20 cellular contexts compared by ENCODE assay signal in genomic region chr11:74494916-74495315, GRCh38. TPM values are rescaled to one million over a fixed set of nuclear protein-coding genes. Genes with fewer than 3 reads are reported as not detected.
"Had no signal": no experiment of that assay in that cellular context is flagged by ENCODE, and none has a peak within 500 bp of the region (broad histone marks: within the 10 kb centered on the region; RNA-seq: fewer than 3 reads in every experiment).

No MANE protein-coding gene starts in this region.

- H3K27ac Mint-ChIP-seq: activated CD4-positive, alpha-beta T cell treated with anti-CD3 and anti-CD28 coated beads for 36 hours; activated CD8-positive, alpha-beta T cell treated with anti-CD3 and anti-CD28 coated beads for 36 hours; activated naive CD4-positive, alpha-beta T cell treated with anti-CD3 and anti-CD28 coated beads, Interleukin-2, amount 50 U/mL, for 72 hours had no signal

- ATAC-seq: activated CD4-positive, alpha-beta T cell treated with anti-CD3 and anti-CD28 coated beads for 36 hours; activated CD8-positive, alpha-beta T cell treated with anti-CD3 and anti-CD28 coated beads for 36 hours; activated naive CD4-positive, alpha-beta T cell treated with anti-CD3 and anti-CD28 coated beads, Interleukin-2, amount 50 U/mL, for 72 hours; K562; Right ventricle myocardium inferior; T-helper 17 cell had no signal

- H3K4me3 ChIP-seq: K562, SK-N-MC had no signal

- H3K27ac ChIP-seq: SK-N-MC had no signal

- H3K27me3 Mint-ChIP-seq: activated CD4-positive, alpha-beta T cell treated with anti-CD3 and anti-CD28 coated beads for 36 hours; activated CD8-positive, alpha-beta T cell treated with anti-CD3 and anti-CD28 coated beads for 36 hours; T-helper 17 cell had no signal

- DNase-seq: activated CD4-positive, CD25-positive, alpha-beta regulatory T cell; activated CD8-positive, alpha-beta memory T cell treated with anti-CD3 and anti-CD28 coated beads, Interleukin-2, amount 50 U/mL, for 4 hours; activated effector memory CD4-positive, alpha-beta T cell treated with anti-CD3 and anti-CD28 coated beads, Interleukin-2, amount 50 U/mL, for 16 hours; activated naive CD4-positive, alpha-beta T cell treated with Interleukin-2 at 50 U/mL for 16 hours; cerebellar nuclear complex; Karpas-422; MM.1S; NCI-H1105; NCI-H1436; NCI-H1694 treated with DMSO at 0.1 percent for 48 hours; NCI-H2029 treated with DMSO at 0.1 percent for 48 hours; NCI-H524; T-helper 17 cell; T-helper 9 cell had no signal

- H3K4me3 Mint-ChIP-seq: T-helper 17 cell had no signal

RNA-seq across cellular contexts. Expression of gene KCNE3, which starts 27.6 kb away (rescaled TPM):
- total RNA-seq: activated CD4-positive, alpha-beta T cell treated with anti-CD3 and anti-CD28 coated beads for 36 hours; activated CD8-positive, alpha-beta T cell treated with anti-CD3 and anti-CD28 coated beads for 36 hours; activated naive CD4-positive, alpha-beta T cell treated with anti-CD3 and anti-CD28 coated beads, Interleukin-2, amount 50 U/mL, for 72 hours had no signal
